In genomic region chr10:17026686-17027485, GRCh38 we compare ENCODE assay signal across 8 cellular contexts.
DNase-seq lines count a peak whose midpoint lies in the region; ATAC-seq, FAIRE-seq and TF ChIP-seq lines count a peak whose summit lies in the region.

No MANE protein-coding gene starts in this region.

- peaks cover 17% of the 10 kb centered on the region for H3K4me1 Mint-ChIP-seq in endodermal cell

- H3K27ac Mint-ChIP-seq in endodermal cell = no peak overlapping the region

- peak; percentile 61 for ATAC-seq in HG02938 (IDR thresholded peaks at IDR 0.05; ENCODE audit: unreplicated experiment)
- no peak for ATAC-seq in HG03045 (IDR thresholded peaks at IDR 0.05; ENCODE audit: unreplicated experiment)

- H3K27me3 Mint-ChIP-seq in endodermal cell (ENCODE audit: insufficient read depth) = no peaks in the 10 kb centered on the region

- H3K36me3 ChIP-seq in endodermal cell (ENCODE audit: control insufficient read depth, insufficient read depth, low read length) = no peaks in the 10 kb centered on the region

- H3K4me1 ChIP-seq in endodermal cell (ENCODE audit: control insufficient read depth, insufficient read depth, low read length) = peaks cover 9% of the 10 kb centered on the region

- no peak overlapping the region for H3K27ac ChIP-seq in endodermal cell (ENCODE audit: low read depth, low read length)

- no peaks in the 10 kb centered on the region for H3K36me3 Mint-ChIP-seq in endodermal cell (ENCODE audit: low read depth)

- no peak overlapping the region for H3K4me3 ChIP-seq in endodermal cell (ENCODE audit: low read length)

- no peak for TF ChIP-seq CTCF in endodermal cell (conservative IDR thresholded peaks at IDR 0.05)

- H3K27me3 ChIP-seq in endodermal cell (ENCODE audit: control insufficient read depth, insufficient read depth, low read length, poor library complexity, severe bottlenecking) = no peaks in the 10 kb centered on the region

- no peaks in the 10 kb centered on the region for H3K9me3 ChIP-seq in endodermal cell (ENCODE audit: control insufficient read depth, low read length)

- no peak overlapping the region for H3K9ac ChIP-seq in endodermal cell (ENCODE audit: extremely low read depth, low read length, poor library complexity, severe bottlenecking)

- 92 to 100% methylated on average over 1 to 4 of the region's 6 CpGs for WGBS in endodermal cell (ENCODE audit: insufficient coverage in 1 of 2, insufficient read length in 1 of 2), 2 experiments

- DNase-seq in GM12891 (ENCODE audit: insufficient read length, low spot score) = no peak
- DNase-seq in activated CD4-positive, alpha-beta T cell treated with anti-CD3 and anti-CD28 coated beads for 24 hours (ENCODE audit: low read depth in 2 of 2) = peak; percentile 47 to 48
- DNase-seq in endodermal cell = peak; percentile 4
- peak; percentile 42 for DNase-seq in stimulated activated CD8-positive, alpha-beta memory T cell treated with anti-CD3 and anti-CD28 coated beads, Interleukin-15, amount 100 ng/mL, for 1 hour (ENCODE audit: low read depth)
- no peak for DNase-seq in RCC 7860 (ENCODE audit: low spot score)
- no peak for DNase-seq in NCI-H446 treated with DMSO at 0.1 percent for 48 hours (lab: John Stamatoyannopoulos, UW)

- TF ChIP-seq POLR2A in GM12891 (IDR thresholded peaks at IDR 0.05; ENCODE audit: low read depth, low read length) = no peak

- H3K4me3 Mint-ChIP-seq in endodermal cell = no peak overlapping the region

- H3K9me3 Mint-ChIP-seq in endodermal cell = no peaks in the 10 kb centered on the region

- FAIRE-seq in GM12891 (lab: Jason Lieb, UNC) (no peak), RCC 7860 (lab: Jason Lieb, UNC) (no peak)

TF ChIP-seq in GM12891, 5 proteins besides CTCF, POLR2A, EP300 and RAD21:
- TF ChIP-seq TAF1 (IDR thresholded peaks at IDR 0.05; ENCODE audit: low read depth, low read length) (no peak), POLR2AphosphoS5 (IDR thresholded peaks at IDR 0.05; ENCODE audit: low read depth, low read length) (no peak), POU2F2 (IDR thresholded peaks at IDR 0.05; ENCODE audit: low read depth, low read length) (peak; percentile 21; the same call in 1 of the 2 replicates)
TF ChIP-seq in GM12891: peak in this region for 1.

Comparison
In these comparisons a context has a peak if more than half of its experiments do, and no peak if none do; other contexts are left out.
1. DNase-seq: peak in activated CD4-positive, alpha-beta T cell treated with anti-CD3 and anti-CD28 coated beads for 24 hours (2 of 2), endodermal cell (single experiment) and stimulated activated CD8-positive, alpha-beta memory T cell treated with anti-CD3 and anti-CD28 coated beads, Interleukin-15, amount 100 ng/mL, for 1 hour (single experiment); none in GM12891 (single experiment), RCC 7860 (single experiment) and NCI-H446 treated with DMSO at 0.1 percent for 48 hours (single experiment).